In genomic region chr10:77641788-77642397, GRCh38 we compare ENCODE assay signal across 8 cellular contexts. TPM values are rescaled to one million over a fixed set of nuclear protein-coding genes. Genes with fewer than 3 reads are reported as not detected.
DNase-seq lines count a peak whose midpoint lies in the region; ATAC-seq lines count a peak whose summit lies in the region.

No MANE protein-coding gene starts in this region.

- H3K4me1 ChIP-seq in CD4-positive, alpha-beta memory T cell (ENCODE audit: insufficient read depth, low read length): no peaks in the 10 kb centered on the region

- ATAC-seq in naive thymus-derived CD8-positive, alpha-beta T cell: no peak
- no peak for ATAC-seq in GM18909 (IDR thresholded peaks at IDR 0.05; ENCODE audit: poor library complexity, unreplicated experiment)

- no peaks in the 10 kb centered on the region for H3K36me3 ChIP-seq in CD4-positive, alpha-beta memory T cell (ENCODE audit: insufficient read depth, low read length)

- peaks cover 5% of the 10 kb centered on the region for H3K27me3 ChIP-seq in CD4-positive, alpha-beta memory T cell (ENCODE audit: insufficient read depth, low read length)

- peaks cover 32 to 35% of the 10 kb centered on the region in 2 donors for H3K27me3 Mint-ChIP-seq in CD4-positive, alpha-beta memory T cell
- peaks cover 34% of the 10 kb centered on the region for H3K27me3 Mint-ChIP-seq in activated CD4-positive, alpha-beta memory T cell treated with anti-CD3 and anti-CD28 coated beads for 36 hours
- H3K27me3 Mint-ChIP-seq in naive thymus-derived CD8-positive, alpha-beta T cell: peaks cover 24 to 65% (median 38%) of the 10 kb centered on the region in 5 donors

- no peak overlapping the region for H3K27ac ChIP-seq in CD4-positive, alpha-beta memory T cell (ENCODE audit: low read depth, low read length)
- no peak overlapping the region for H3K27ac ChIP-seq in epithelial cell of prostate

- no peaks in the 10 kb centered on the region for H3K9me3 ChIP-seq in CD4-positive, alpha-beta memory T cell (ENCODE audit: control insufficient read depth in 1 of 2, low read length in 2 of 2)

- peak in 4 of 5 donors; percentile 24 to 41 (median 36) for DNase-seq in CD4-positive, alpha-beta memory T cell
- DNase-seq in HCEC 1CT (peak; percentile 69), NCI-H460 (ENCODE audit: extremely low read depth, low read depth) (peak; percentile 75), epithelial cell of prostate (ENCODE audit: low read depth, low spot score) (peak; percentile 20), ureter (ENCODE audit: low spot score) (peak; percentile 76)
- DNase-seq in activated CD4-positive, alpha-beta memory T cell treated with anti-CD3 and anti-CD28 coated beads for 36 hours: peak; percentile 38
- peak; percentile 20 to 78 (median 48) for DNase-seq in naive thymus-derived CD8-positive, alpha-beta T cell

- peak overlapping the region in 1 of 8 donors; percentile 49 for H3K4me3 Mint-ChIP-seq in CD4-positive, alpha-beta memory T cell
- no peak overlapping the region for H3K4me3 Mint-ChIP-seq in activated CD4-positive, alpha-beta memory T cell treated with anti-CD3 and anti-CD28 coated beads for 36 hours
- no peak overlapping the region for H3K4me3 Mint-ChIP-seq in naive thymus-derived CD8-positive, alpha-beta T cell

- H3K4me3 ChIP-seq in CD4-positive, alpha-beta memory T cell (ENCODE audit: low read length in 2 of 2): no peak overlapping the region

- intact Hi-C loops in CD4-positive, alpha-beta memory T cell (cut with micrococcal nuclease): loop anchor here (2.0 kb wide), 1 partner anchor 477 kb away; no protein-coding TSS in a partner anchor
- intact Hi-C loops in activated CD4-positive, alpha-beta memory T cell treated with anti-CD3 and anti-CD28 coated beads for 36 hours (cut with micrococcal nuclease): loop anchor here (1.0 to 2.0 kb wide), 2 partner anchors 249 to 477 kb away; no protein-coding TSS in a partner anchor

- CTCF ChIA-PET in CD4-positive, alpha-beta memory T cell (lab: Charles Lee; ENCODE audit: partially characterized antibody): interaction anchor here (0.7 to 6.7 kb wide), 10 partner anchors 9 to 475 kb away, joined by 3 to 77 read pairs (median 4); no protein-coding TSS in a partner anchor
- CTCF ChIA-PET in activated CD4-positive, alpha-beta memory T cell treated with anti-CD3 and anti-CD28 coated beads for 36 hours (lab: Charles Lee): interaction anchor here (0.6 to 6.2 kb wide), 14 partner anchors 9 to 618 kb away, joined by 3 to 57 read pairs (median 4); no protein-coding TSS in a partner anchor

- no peaks in the 10 kb centered on the region for H3K9me3 Mint-ChIP-seq in CD4-positive, alpha-beta memory T cell
- no peaks in the 10 kb centered on the region for H3K9me3 Mint-ChIP-seq in activated CD4-positive, alpha-beta memory T cell treated with anti-CD3 and anti-CD28 coated beads for 36 hours
- peaks cover 0 to 2% (median 0%) of the 10 kb centered on the region in 9 donors for H3K9me3 Mint-ChIP-seq in naive thymus-derived CD8-positive, alpha-beta T cell

- no peak overlapping the region for H3K27ac Mint-ChIP-seq in CD4-positive, alpha-beta memory T cell
- H3K27ac Mint-ChIP-seq in activated CD4-positive, alpha-beta memory T cell treated with anti-CD3 and anti-CD28 coated beads for 36 hours: no peak overlapping the region
- no peak overlapping the region for H3K27ac Mint-ChIP-seq in naive thymus-derived CD8-positive, alpha-beta T cell

- H3K4me1 Mint-ChIP-seq in CD4-positive, alpha-beta memory T cell: peaks cover 2 to 21% (median 10%) of the 10 kb centered on the region in 4 donors
- H3K4me1 Mint-ChIP-seq in activated CD4-positive, alpha-beta memory T cell treated with anti-CD3 and anti-CD28 coated beads for 36 hours (ENCODE audit: low read depth): peaks cover 2% of the 10 kb centered on the region
- peaks cover 5 to 15% (median 8%) of the 10 kb centered on the region in 4 donors for H3K4me1 Mint-ChIP-seq in naive thymus-derived CD8-positive, alpha-beta T cell

- no peaks in the 10 kb centered on the region for H3K36me3 Mint-ChIP-seq in CD4-positive, alpha-beta memory T cell
- H3K36me3 Mint-ChIP-seq in activated CD4-positive, alpha-beta memory T cell treated with anti-CD3 and anti-CD28 coated beads for 36 hours: no peaks in the 10 kb centered on the region
- no peaks in the 10 kb centered on the region for H3K36me3 Mint-ChIP-seq in naive thymus-derived CD8-positive, alpha-beta T cell

- POLR2A ChIA-PET in CD4-positive, alpha-beta memory T cell (lab: Charles Lee; ENCODE audit: partially characterized antibody): interaction anchor here (0.7 kb wide), 1 partner anchor 469 kb away, joined by 3 read pairs; no protein-coding TSS in a partner anchor
- POLR2A ChIA-PET in activated CD4-positive, alpha-beta memory T cell treated with anti-CD3 and anti-CD28 coated beads for 36 hours (lab: Charles Lee): interaction anchor here (0.6 kb wide), 1 partner anchor 12 kb away, joined by 3 read pairs; no protein-coding TSS in a partner anchor
- POLR2A ChIA-PET in naive thymus-derived CD8-positive, alpha-beta T cell (lab: Charles Lee): no interaction called here

RNA-seq across cellular contexts. Expression of gene KCNMA1, which starts 4.3 kb away (rescaled TPM):
- total RNA-seq in CD4-positive, alpha-beta memory T cell: not detected
- under 1 TPM in 1 of 2 donors, not detected in 1; 0.26 TPM for polyA plus RNA-seq in CD4-positive, alpha-beta memory T cell
- 0.52 and 0.54 TPM in 2 replicates for total RNA-seq in NCI-H460 (2014; rRNA removed; shearing (Covaris generic))
- 0.58 TPM in 1 of 2 replicates, not detected in the other for polyA plus RNA-seq in NCI-H460 (2014; cell fraction: nucleus; rRNA removed)
- not detected for total RNA-seq in activated CD4-positive, alpha-beta memory T cell treated with anti-CD3 and anti-CD28 coated beads for 36 hours
- not detected for total RNA-seq in naive thymus-derived CD8-positive, alpha-beta T cell
- not detected for polyA plus RNA-seq in naive thymus-derived CD8-positive, alpha-beta T cell
- total RNA-seq in ureter: 87.9 TPM

Comparison
In these comparisons a context has a peak if more than half of its experiments do, and no peak if none do; other contexts are left out.
1. DNase-seq: peak in every context shown above with its lines; median percentile 76 in ureter; 75 in NCI-H460; 69 in HCEC 1CT; 48 in naive thymus-derived CD8-positive, alpha-beta T cell; 38 in activated CD4-positive, alpha-beta memory T cell treated with anti-CD3 and anti-CD28 coated beads for 36 hours; 36 in CD4-positive, alpha-beta memory T cell; 20 in epithelial cell of prostate.
2. RNA of gene KCNMA1, which starts 4.3 kb away (total RNA-seq): 87.9 TPM in ureter (single experiment); 0.52 to 0.54 TPM in NCI-H460, not detected in naive thymus-derived CD8-positive, alpha-beta T cell, not detected in CD4-positive, alpha-beta memory T cell and not detected in activated CD4-positive, alpha-beta memory T cell treated with anti-CD3 and anti-CD28 coated beads for 36 hours; every median in the first group is over 10 times any median in the second.